10 cellular contexts compared by ENCODE assay signal in genomic region chr4:98661356-98662054, GRCh38. TPM values are rescaled to one million over a fixed set of nuclear protein-coding genes. Genes with fewer than 3 reads are reported as not detected.
DNase-seq lines count a peak whose midpoint lies in the region; ATAC-seq and TF ChIP-seq lines count a peak whose summit lies in the region.
"Had no signal": no experiment of that assay in that cellular context is flagged by ENCODE, and none has a peak within 500 bp of the region (broad histone marks: within the 10 kb centered on the region; RNA-seq: fewer than 3 reads in every experiment).

No MANE protein-coding gene starts in this region.

- peaks cover 8% of the 10 kb centered on the region for H3K36me3 Mint-ChIP-seq in central memory CD8-positive, alpha-beta T cell (ENCODE audit: insufficient read depth)

- peaks cover 23% of the 10 kb centered on the region for H3K9me3 ChIP-seq in KOPT-K1 (ENCODE audit: insufficient read depth, low read length, poor library complexity, severe bottlenecking)
- peaks cover 3% of the 10 kb centered on the region for H3K9me3 ChIP-seq in neural cell (ENCODE audit: low read length)
- H3K9me3 ChIP-seq: heart right ventricle had no signal

- peak; percentile 67 for DNase-seq in DMS 273 treated with DMSO at 0.1 percent for 48 hours (lab: John Stamatoyannopoulos, UW)
- DNase-seq in central memory CD8-positive, alpha-beta T cell (ENCODE audit: low spot score in 2 of 2) = no peak
- DNase-seq: activated CD8-positive, alpha-beta memory T cell treated with anti-CD3 and anti-CD28 coated beads, Interleukin-2, amount 50 U/mL, for 4 hours; heart right ventricle had no signal

- H3K4me2 ChIP-seq in neural cell (ENCODE audit: low read length) = no peak overlapping the region

- no peak for TF ChIP-seq CTCF in neural cell (IDR thresholded peaks at IDR 0.05; ENCODE audit: poor library complexity, severe bottlenecking)

- H3K27me3 ChIP-seq in neural cell (ENCODE audit: insufficient read depth, low read depth, low read length) = peaks cover 6% of the 10 kb centered on the region

- H3K9ac ChIP-seq in neural cell (ENCODE audit: low read length) = no peak overlapping the region

- H3K27ac ChIP-seq in KOPT-K1 (ENCODE audit: low read depth, low read length, poor library complexity, severe bottlenecking) (peak overlapping the region; percentile 94), neural cell (ENCODE audit: low read length) (no peak overlapping the region)
- H3K27ac ChIP-seq: coronary artery had no signal

- H3K36me3 ChIP-seq in KOPT-K1 (ENCODE audit: insufficient read depth, low read length) = no peaks in the 10 kb centered on the region
- no peaks in the 10 kb centered on the region for H3K36me3 ChIP-seq in neural cell (ENCODE audit: insufficient read depth, low read length)
- H3K36me3 ChIP-seq: heart right ventricle had no signal

- no peak for TF ChIP-seq RAD21 in neural cell (conservative IDR thresholded peaks at IDR 0.05)

- peak overlapping the region; percentile 98 for H3K27ac Mint-ChIP-seq in central memory CD8-positive, alpha-beta T cell (ENCODE audit: low read depth)

- no peaks in the 10 kb centered on the region for H3K9me2 ChIP-seq in neural cell (ENCODE audit: insufficient read depth, low read length)

- ATAC-seq in central memory CD8-positive, alpha-beta T cell (replicated peaks; ENCODE audit: extremely low read depth, poor library complexity, severe bottlenecking) = no peak
- ATAC-seq in GM18511 (IDR thresholded peaks at IDR 0.05; ENCODE audit: unreplicated experiment) (no peak), HG02840 (IDR thresholded peaks at IDR 0.05; ENCODE audit: low FRiP score, unreplicated experiment) (no peak), HG03025 (IDR thresholded peaks at IDR 0.05; ENCODE audit: low FRiP score, unreplicated experiment) (no peak)
- ATAC-seq: heart right ventricle had no signal

- no peak overlapping the region for H3K4me3 ChIP-seq in neural cell (ENCODE audit: low read length)
- H3K4me3 ChIP-seq: coronary artery, heart right ventricle had no signal

- H3K4me1 Mint-ChIP-seq in central memory CD8-positive, alpha-beta T cell = peaks cover 63% of the 10 kb centered on the region

- H3K4me3 Mint-ChIP-seq in central memory CD8-positive, alpha-beta T cell = no peak overlapping the region

- H4K20me1 ChIP-seq in neural cell (ENCODE audit: insufficient read depth) = no peaks in the 10 kb centered on the region

- no peak for TF ChIP-seq EP300 in neural cell (conservative IDR thresholded peaks at IDR 0.05; ENCODE audit: poor library complexity, severe bottlenecking)

- no peaks in the 10 kb centered on the region for H3K9me3 Mint-ChIP-seq in central memory CD8-positive, alpha-beta T cell

- no peaks in the 10 kb centered on the region for H3K27me3 Mint-ChIP-seq in central memory CD8-positive, alpha-beta T cell

- H3F3A ChIP-seq in neural cell (ENCODE audit: insufficient read depth, low read length, poor library complexity, severe bottlenecking) = peaks cover 6% of the 10 kb centered on the region

- H3K79me2 ChIP-seq in neural cell (replicated peaks; ENCODE audit: insufficient read depth, low read length) = peaks cover 5% of the 10 kb centered on the region

- H2AFZ ChIP-seq in neural cell (ENCODE audit: low read depth, low read length) = no peak overlapping the region

TF ChIP-seq in neural cell, 6 proteins besides CTCF, POLR2A, EP300 and RAD21:
- TF ChIP-seq REST (IDR thresholded peaks at IDR 0.05; ENCODE audit: borderline replicate concordance) (peak; percentile 20), SMC3 (conservative IDR thresholded peaks at IDR 0.05; ENCODE audit: poor library complexity) (no peak), POLR2AphosphoS5 (IDR thresholded peaks at IDR 0.05) (peak; percentile 28), MXI1 (conservative IDR thresholded peaks at IDR 0.05; ENCODE audit: poor library complexity, severe bottlenecking) (no peak)

RNA-seq across cellular contexts. Expression of gene TSPAN5, which starts 3.1 kb away (rescaled TPM):
- 18.8 and 23.9 TPM in 2 replicates for polyA plus RNA-seq in neural cell
- 31.9 and 41.6 TPM in 2 replicates for polyA minus RNA-seq in neural cell
